ENCODE assay signal across 8 cellular contexts in the genomic region with DNA sequence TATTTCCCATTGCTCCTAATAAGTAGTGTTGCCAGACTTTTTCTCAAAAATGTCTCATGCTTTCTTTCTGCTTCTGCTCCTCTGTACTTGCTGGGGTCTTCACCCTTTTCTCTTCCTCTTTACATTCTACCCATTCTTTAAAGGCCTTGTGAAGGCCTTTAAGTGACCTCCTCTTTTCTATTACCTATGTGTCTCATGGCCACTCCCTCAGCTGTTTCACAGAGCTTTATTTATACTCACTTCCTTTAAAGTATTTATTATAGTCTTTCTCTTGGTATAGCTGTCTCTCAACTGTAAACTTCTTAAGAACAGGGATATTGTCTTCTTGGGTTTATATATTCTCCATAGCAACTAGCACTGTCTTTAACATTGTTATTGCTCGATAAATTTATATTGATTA. TPM values are rescaled to one million over a fixed set of nuclear protein-coding genes. Genes with fewer than 3 reads are reported as not detected.
DNase-seq lines count a peak whose midpoint lies in the region; TF ChIP-seq lines count a peak whose summit lies in the region.

No MANE protein-coding gene starts in this region.

- H3K9me2 ChIP-seq in OCI-LY1 (ENCODE audit: low read depth, low read length): no peaks in the 10 kb centered on the region

- H4K20me1 ChIP-seq in OCI-LY1 (ENCODE audit: insufficient read depth, low read length): no peaks in the 10 kb centered on the region

- no peaks in the 10 kb centered on the region for H3K27me3 Mint-ChIP-seq in endodermal cell (ENCODE audit: insufficient read depth)
- H3K27me3 Mint-ChIP-seq in osteocyte (ENCODE audit: unreplicated experiment): peaks cover 11% of the 10 kb centered on the region

- no peaks in the 10 kb centered on the region for H3K27me3 ChIP-seq in GM06990 (replicated peaks; ENCODE audit: control insufficient read depth, insufficient read depth, low read length)
- H3K27me3 ChIP-seq in OCI-LY1 (ENCODE audit: insufficient read depth, low read length): no peaks in the 10 kb centered on the region
- no peaks in the 10 kb centered on the region for H3K27me3 ChIP-seq in endodermal cell (ENCODE audit: control insufficient read depth, insufficient read depth, low read length, poor library complexity, severe bottlenecking)

- H3K4me3 Mint-ChIP-seq in endodermal cell (peak overlapping the region; percentile 78), osteocyte (ENCODE audit: unreplicated experiment) (peak overlapping the region; percentile 93)

- peaks cover 24% of the 10 kb centered on the region for H3K4me1 ChIP-seq in OCI-LY1 (ENCODE audit: insufficient read depth, low read length, severe bottlenecking)
- peaks cover 3% of the 10 kb centered on the region for H3K4me1 ChIP-seq in endodermal cell (ENCODE audit: control insufficient read depth, insufficient read depth, low read length)

- H3K79me2 ChIP-seq in OCI-LY1 (ENCODE audit: insufficient read depth, low read length): peaks cover 10% of the 10 kb centered on the region

- H3F3A ChIP-seq in OCI-LY1 (ENCODE audit: insufficient read depth, low read length): no peaks in the 10 kb centered on the region

- H3K4me2 ChIP-seq in OCI-LY1 (ENCODE audit: low read length): peak overlapping the region; percentile 86

- no peaks in the 10 kb centered on the region for H3K9me3 ChIP-seq in OCI-LY1 (ENCODE audit: low read length)
- H3K9me3 ChIP-seq in endodermal cell (ENCODE audit: control insufficient read depth, low read length): no peaks in the 10 kb centered on the region

- H3K4me1 Mint-ChIP-seq in endodermal cell: peaks cover 11% of the 10 kb centered on the region
- H3K4me1 Mint-ChIP-seq in osteocyte (ENCODE audit: unreplicated experiment): peaks cover 18% of the 10 kb centered on the region

- intact Hi-C loops in posterior vena cava (cut with DNase I): no loop called here

- peak overlapping the region; percentile 30 for H3K27ac ChIP-seq in OCI-LY1 (ENCODE audit: low read depth, low read length, poor library complexity, severe bottlenecking)
- H3K27ac ChIP-seq in endodermal cell (ENCODE audit: low read depth, low read length): no peak overlapping the region

- TF ChIP-seq CTCF in GM06990 (IDR thresholded peaks at IDR 0.05; ENCODE audit: insufficient read depth, low read length, poor library complexity, severe bottlenecking): no peak
- TF ChIP-seq CTCF in OCI-LY1 (IDR thresholded peaks at IDR 0.05; ENCODE audit: low read length): no peak
- TF ChIP-seq CTCF in endodermal cell (conservative IDR thresholded peaks at IDR 0.05): no peak
- no peak for TF ChIP-seq CTCF in osteocyte (IDR thresholded peaks at IDR 0.05)

- no peaks in the 10 kb centered on the region for H3K36me3 ChIP-seq in GM06990 (ENCODE audit: control insufficient read depth, insufficient read depth, low read length)
- peaks cover 40% of the 10 kb centered on the region for H3K36me3 ChIP-seq in OCI-LY1 (ENCODE audit: insufficient read depth, low read length)
- peaks cover 38% of the 10 kb centered on the region for H3K36me3 ChIP-seq in endodermal cell (ENCODE audit: control insufficient read depth, insufficient read depth, low read length)

- peak overlapping the region; percentile 97 for H3K4me3 ChIP-seq in GM06990 (replicated peaks; ENCODE audit: low read depth, low read length)
- peak overlapping the region; percentile 77 for H3K4me3 ChIP-seq in OCI-LY1 (ENCODE audit: low read depth, low read length, poor library complexity, severe bottlenecking)
- H3K4me3 ChIP-seq in endodermal cell (ENCODE audit: low read length): peak overlapping the region; percentile 97

- WGBS in endodermal cell (ENCODE audit: insufficient coverage in 1 of 2, insufficient read length in 1 of 2), 2 experiments: 43% methylated on average over 1 of the region's 1 CpG; no CpG with 5 or more reads in 1 of the 2 experiments

- H3K27ac Mint-ChIP-seq in endodermal cell: no peak overlapping the region
- peak overlapping the region; percentile 86 for H3K27ac Mint-ChIP-seq in osteocyte (ENCODE audit: unreplicated experiment)

- no peak overlapping the region for H2AFZ ChIP-seq in OCI-LY1 (ENCODE audit: low read length)

- peaks cover 40% of the 10 kb centered on the region for H3K36me3 Mint-ChIP-seq in endodermal cell (ENCODE audit: low read depth)
- peaks cover 23% of the 10 kb centered on the region for H3K36me3 Mint-ChIP-seq in osteocyte (ENCODE audit: unreplicated experiment)

- no peak for DNase-seq in GM06990 (ENCODE audit: extremely low read depth, insufficient read length)
- no peak for DNase-seq in endodermal cell
- no peak for DNase-seq in osteocyte (ENCODE audit: extremely low spot score, unreplicated experiment)
- DNase-seq in NCI-H226: no peak
- DNase-seq in stimulated activated CD4-positive, alpha-beta T cell treated with anti-CD3 and anti-CD28 coated beads, Interleukin-1b, Interleukin-23, amount 100 ng/mL, for 48 hours: no peak
- no peak for DNase-seq in posterior vena cava (ENCODE audit: low spot score)
- no peak for DNase-seq in NCI-H1436 (lab: John Stamatoyannopoulos, UW)

- H3K9ac ChIP-seq in OCI-LY1 (ENCODE audit: low read length) (peak overlapping the region; percentile 60), endodermal cell (ENCODE audit: extremely low read depth, low read length, poor library complexity, severe bottlenecking) (peak overlapping the region; percentile 93)

- H3K9me3 Mint-ChIP-seq in endodermal cell: no peaks in the 10 kb centered on the region
- no peaks in the 10 kb centered on the region for H3K9me3 Mint-ChIP-seq in osteocyte (ENCODE audit: unreplicated experiment)

RNA-seq across cellular contexts. Expression of gene GOLPH3L, which starts 0.8 kb away (rescaled TPM):
- 10 to 100 TPM; 45.1 to 45.2 TPM for total RNA-seq in endodermal cell
- polyA plus RNA-seq in endodermal cell (2013, experiment 1 of 2): 26.9 TPM
- polyA plus RNA-seq in endodermal cell (2013, experiment 2 of 2): 25.6 TPM
- 26.6 and 27.4 TPM in 2 replicates for total RNA-seq in osteocyte
- total RNA-seq in posterior vena cava: 10 to 100 TPM; 19.0 to 20.1 TPM

RNA-seq across cellular contexts. Expression of gene HORMAD1, which starts 24.5 kb away (rescaled TPM):
- total RNA-seq in endodermal cell: not detected
- not detected for polyA plus RNA-seq in endodermal cell (2013, experiment 1 of 2)
- not detected for polyA plus RNA-seq in endodermal cell (2013, experiment 2 of 2)
- not detected in 2 replicates for total RNA-seq in osteocyte
- under 1 TPM; 0.33 to 0.65 TPM for total RNA-seq in posterior vena cava
